18 cellular contexts compared by ENCODE assay signal in the genomic region with DNA sequence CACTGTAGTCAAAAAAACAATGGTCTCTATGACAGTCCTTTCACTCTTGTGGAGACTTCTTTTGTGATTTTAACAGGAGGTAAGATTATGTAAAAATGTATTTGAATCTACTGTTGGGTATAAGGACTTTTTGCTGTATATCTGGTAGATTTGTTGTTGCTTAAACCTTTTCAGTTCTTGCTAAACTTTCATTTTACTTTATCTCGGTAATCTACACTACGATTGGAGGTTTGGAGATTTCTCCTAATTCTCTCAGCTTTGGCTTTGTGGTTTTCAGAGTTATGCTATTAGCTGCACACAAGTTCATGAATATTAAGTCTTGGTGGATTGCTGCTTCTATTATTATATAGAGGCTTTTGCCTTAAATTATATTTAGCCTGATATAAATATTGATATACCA.
DNase-seq lines count a peak whose midpoint lies in the region; FAIRE-seq and TF ChIP-seq lines count a peak whose summit lies in the region.
"Had no signal": no experiment of that assay in that cellular context is flagged by ENCODE, and none has a peak within 500 bp of the region (broad histone marks: within the 10 kb centered on the region; RNA-seq: fewer than 3 reads in every experiment).

No MANE protein-coding gene starts in this region.

- peak overlapping the region; percentile 59 for H3K27ac Mint-ChIP-seq in activated naive CD4-positive, alpha-beta T cell treated with anti-CD3 and anti-CD28 coated beads, Interleukin-2, amount 10 ng/mL, durations not matched to agents 7 days and 5 days
- no peak overlapping the region for H3K27ac Mint-ChIP-seq in stimulated activated naive CD8-positive, alpha-beta T cell treated with anti-CD3 and anti-CD28 coated beads, Interleukin-15, Interleukin-2, amounts not matched to agents 100 ng/mL and 50 ng/mL, for 24 hours
- H3K27ac Mint-ChIP-seq: brain had no signal

- no peak overlapping the region for H3K4me3 ChIP-seq in astrocyte of the spinal cord (ENCODE audit: low read depth, low read length)
- H3K4me3 ChIP-seq: dorsolateral prefrontal cortex, esophagus muscularis mucosa had no signal

- CTCF ChIA-PET in activated naive CD4-positive, alpha-beta T cell treated with anti-CD3 and anti-CD28 coated beads, Interleukin-2, amount 10 ng/mL, durations not matched to agents 7 days and 5 days (lab: Charles Lee), result no interaction called here

- H3K9me3 Mint-ChIP-seq in activated naive CD4-positive, alpha-beta T cell treated with anti-CD3 and anti-CD28 coated beads, Interleukin-2, amount 10 ng/mL, durations not matched to agents 7 days and 5 days, result peaks cover 4% of the 10 kb centered on the region
- no peaks in the 10 kb centered on the region for H3K9me3 Mint-ChIP-seq in stimulated activated naive CD8-positive, alpha-beta T cell treated with anti-CD3 and anti-CD28 coated beads, Interleukin-15, Interleukin-2, amounts not matched to agents 100 ng/mL and 50 ng/mL, for 24 hours
- H3K9me3 Mint-ChIP-seq: brain, neural crest cell had no signal

- DNase-seq in activated naive CD4-positive, alpha-beta T cell treated with anti-CD3 and anti-CD28 coated beads, Interleukin-2, amount 10 ng/mL, durations not matched to agents 7 days and 5 days, result no peak
- no peak for DNase-seq in activated naive CD4-positive, alpha-beta T cell treated with Interleukin-2 at 50 U/mL for 16 hours
- DNase-seq in RCC 7860 (ENCODE audit: low spot score) (no peak), astrocyte of the spinal cord (ENCODE audit: low read depth, low spot score) (peak; percentile 29), NCI-H446 treated with DMSO at 0.1 percent for 48 hours (lab: John Stamatoyannopoulos, UW) (no peak), DMS153 treated with DMSO at 0.1 percent for 48 hours (lab: John Stamatoyannopoulos, UW; ENCODE audit: unreplicated experiment) (no peak), AG08396 (ENCODE audit: low spot score) (no peak)
- DNase-seq: activated CD4-positive, alpha-beta T cell treated with anti-CD3 and anti-CD28 coated beads, Interleukin-2, amount 50 U/mL, for 4 hours; Caco-2; dorsolateral prefrontal cortex; head of caudate nucleus; IMR-90; mammary epithelial cell; NCI-H1092 treated with DMSO at 0.1 percent for 48 hours had no signal

- FAIRE-seq in RCC 7860 (lab: Jason Lieb, UNC), result peak; percentile 48

- H3K36me3 Mint-ChIP-seq in activated naive CD4-positive, alpha-beta T cell treated with anti-CD3 and anti-CD28 coated beads, Interleukin-2, amount 10 ng/mL, durations not matched to agents 7 days and 5 days, result peaks cover 4% of the 10 kb centered on the region
- H3K36me3 Mint-ChIP-seq in stimulated activated naive CD8-positive, alpha-beta T cell treated with anti-CD3 and anti-CD28 coated beads, Interleukin-15, Interleukin-2, amounts not matched to agents 100 ng/mL and 50 ng/mL, for 24 hours (ENCODE audit: low read depth), result no peaks in the 10 kb centered on the region
- H3K36me3 Mint-ChIP-seq: brain had no signal

- in situ Hi-C loops in astrocyte of the spinal cord (cut with HindIII; ENCODE audit: low sequenced_read_pairs), result no loop called here

- H3K4me3 Mint-ChIP-seq in activated naive CD4-positive, alpha-beta T cell treated with anti-CD3 and anti-CD28 coated beads, Interleukin-2, amount 10 ng/mL, durations not matched to agents 7 days and 5 days, result peak overlapping the region; percentile 3
- peak overlapping the region; percentile 1 for H3K4me3 Mint-ChIP-seq in stimulated activated naive CD8-positive, alpha-beta T cell treated with anti-CD3 and anti-CD28 coated beads, Interleukin-15, Interleukin-2, amounts not matched to agents 100 ng/mL and 50 ng/mL, for 24 hours
- H3K4me3 Mint-ChIP-seq: brain, neural crest cell had no signal

- no peak for TF ChIP-seq CTCF in astrocyte of the spinal cord (IDR thresholded peaks at IDR 0.05; ENCODE audit: low read depth, low read length)

- H3K27me3 Mint-ChIP-seq in activated naive CD4-positive, alpha-beta T cell treated with anti-CD3 and anti-CD28 coated beads, Interleukin-2, amount 10 ng/mL, durations not matched to agents 7 days and 5 days, result peaks cover 14% of the 10 kb centered on the region
- H3K27me3 Mint-ChIP-seq in stimulated activated naive CD8-positive, alpha-beta T cell treated with anti-CD3 and anti-CD28 coated beads, Interleukin-15, Interleukin-2, amounts not matched to agents 100 ng/mL and 50 ng/mL, for 24 hours, result no peaks in the 10 kb centered on the region
- H3K27me3 Mint-ChIP-seq: brain had no signal

- peaks cover 55% of the 10 kb centered on the region for H3K4me1 Mint-ChIP-seq in activated naive CD4-positive, alpha-beta T cell treated with anti-CD3 and anti-CD28 coated beads, Interleukin-2, amount 10 ng/mL, durations not matched to agents 7 days and 5 days
- peaks cover 42% of the 10 kb centered on the region for H3K4me1 Mint-ChIP-seq in stimulated activated naive CD8-positive, alpha-beta T cell treated with anti-CD3 and anti-CD28 coated beads, Interleukin-15, Interleukin-2, amounts not matched to agents 100 ng/mL and 50 ng/mL, for 24 hours (ENCODE audit: low read depth)
- H3K4me1 Mint-ChIP-seq: neural crest cell had no signal
